Comparison of ENCODE assay signal across 2 cellular contexts in genomic region chr6:2881358-2881885, GRCh38.
TF ChIP-seq lines count a peak whose summit lies in the region.

No MANE protein-coding gene starts in this region.

TF ChIP-seq in GM12891, 5 proteins besides CTCF, POLR2A, EP300 and RAD21:
- no peak for TF ChIP-seq POU2F2 (IDR thresholded peaks at IDR 0.05; ENCODE audit: low read depth, low read length)
- no peak for TF ChIP-seq TAF1 (IDR thresholded peaks at IDR 0.05; ENCODE audit: low read depth, low read length)
- TF ChIP-seq SPI1 (IDR thresholded peaks at IDR 0.05; ENCODE audit: low read depth, low read length), result peak; percentile 95
TF ChIP-seq in GM12891: peak in this region for 1.

TF ChIP-seq in K562, 482 proteins besides CTCF, POLR2A, EP300 and RAD21:
- TF ChIP-seq DPF2 (IDR thresholded peaks at IDR 0.05), result 0 out of 2 replicates have a peak, but pooled peaks have one; percentile 18
- no peak for TF ChIP-seq ARHGAP35 (IDR thresholded peaks at IDR 0.05; ENCODE audit: partially characterized antibody)
- TF ChIP-seq ZNF785 (CRISPR knock-in tag; IDR thresholded peaks at IDR 0.05), result no peak
- peak; percentile 95 for TF ChIP-seq SPI1 (IDR thresholded peaks at IDR 0.05; ENCODE audit: borderline replicate concordance, low read depth, low read length)
- TF ChIP-seq POLR3A (IDR thresholded peaks at IDR 0.05; ENCODE audit: borderline replicate concordance, extremely low read depth, insufficient read depth, insufficient read length), result no peak
- 0 out of 2 replicates have a peak, but pooled peaks have one; percentile 8 for TF ChIP-seq CTBP1 (IDR thresholded peaks at IDR 0.05; ENCODE audit: borderline replicate concordance)
- TF ChIP-seq TSC22D4 (tag; IDR thresholded peaks at IDR 0.05), result no peak
- TF ChIP-seq POLR2AphosphoS5 (IDR thresholded peaks at IDR 0.05; ENCODE audit: control insufficient read depth, insufficient read depth, low read depth, low read length), result no peak
- peak; percentile 17 for TF ChIP-seq MEIS2 (IDR thresholded peaks at IDR 0.05; ENCODE audit: partially characterized antibody)
- TF ChIP-seq SOX6 (IDR thresholded peaks at IDR 0.05), result peak; percentile 64; the same call in 1 of the 2 replicates
- peak; percentile 68 for TF ChIP-seq HES1 (IDR thresholded peaks at IDR 0.05; ENCODE audit: low read depth)
- no peak for TF ChIP-seq SMAD4 (CRISPR knock-in tag; conservative IDR thresholded peaks at IDR 0.05)
- peak; percentile 30; the same call in 1 of the 2 replicates for TF ChIP-seq ELF2 (CRISPR knock-in tag; IDR thresholded peaks at IDR 0.05)
- TF ChIP-seq SMARCE1 (IDR thresholded peaks at IDR 0.05), result peak; percentile 54; the same call in 1 of the 2 replicates
- 0 out of 2 replicates have a peak, but pooled peaks have one; percentile 6 for TF ChIP-seq FOXA1 (IDR thresholded peaks at IDR 0.05; ENCODE audit: borderline replicate concordance)
- peak; percentile 84 for TF ChIP-seq KDM1A (IDR thresholded peaks at IDR 0.05)
- TF ChIP-seq MLX (CRISPR knock-in tag; conservative IDR thresholded peaks at IDR 0.05), result no peak
- no peak for TF ChIP-seq MYC (IDR thresholded peaks at IDR 0.05; ENCODE audit: low read depth, low read length)
- no peak for TF ChIP-seq MYC (CRISPR knock-in tag; IDR thresholded peaks at IDR 0.05; ENCODE audit: borderline replicate concordance, low read depth)
- TF ChIP-seq HDAC1 (IDR thresholded peaks at IDR 0.05), result peak in 1 of 2 experiments; percentile 71; a peak in 1 of 4 replicates
- TF ChIP-seq RCOR1 (IDR thresholded peaks at IDR 0.05; ENCODE audit: borderline replicate concordance in 1 of 2, low read depth in 2 of 2, low read length in 2 of 2), result peak in 1 of 2 experiments; percentile 87; a peak in 2 of 4 replicates
- TF ChIP-seq PRDM10 (IDR thresholded peaks at IDR 0.05; ENCODE audit: partially characterized antibody), result no peak
- no peak for TF ChIP-seq E2F5 (CRISPR knock-in tag; IDR thresholded peaks at IDR 0.05)
- 0 out of 2 replicates have a peak, but pooled peaks have one; percentile 12 for TF ChIP-seq PKNOX1 (IDR thresholded peaks at IDR 0.05)
- TF ChIP-seq FOXK1 (CRISPR knock-in tag; IDR thresholded peaks at IDR 0.05; ENCODE audit: borderline replicate concordance), result no peak
- peak; percentile 41; the same call in 1 of the 2 replicates for TF ChIP-seq MTA1 (IDR thresholded peaks at IDR 0.05; ENCODE audit: borderline replicate concordance)
- no peak for TF ChIP-seq GMEB1 (CRISPR knock-in tag; IDR thresholded peaks at IDR 0.05)
- TF ChIP-seq HDAC2 (IDR thresholded peaks at IDR 0.05), result peak; percentile 79; the same call in 1 of the 2 replicates
- TF ChIP-seq FOXA3 (CRISPR knock-in tag; conservative IDR thresholded peaks at IDR 0.05 in 1 of 2, IDR thresholded peaks at IDR 0.05 in 1 of 2), result peak in 1 of 2 experiments; percentile 80; a peak in 2 of 4 replicates
TF ChIP-seq in K562: peak in this region for 16.
